ENCODE assay signal across 3 cellular contexts in the genomic region with DNA sequence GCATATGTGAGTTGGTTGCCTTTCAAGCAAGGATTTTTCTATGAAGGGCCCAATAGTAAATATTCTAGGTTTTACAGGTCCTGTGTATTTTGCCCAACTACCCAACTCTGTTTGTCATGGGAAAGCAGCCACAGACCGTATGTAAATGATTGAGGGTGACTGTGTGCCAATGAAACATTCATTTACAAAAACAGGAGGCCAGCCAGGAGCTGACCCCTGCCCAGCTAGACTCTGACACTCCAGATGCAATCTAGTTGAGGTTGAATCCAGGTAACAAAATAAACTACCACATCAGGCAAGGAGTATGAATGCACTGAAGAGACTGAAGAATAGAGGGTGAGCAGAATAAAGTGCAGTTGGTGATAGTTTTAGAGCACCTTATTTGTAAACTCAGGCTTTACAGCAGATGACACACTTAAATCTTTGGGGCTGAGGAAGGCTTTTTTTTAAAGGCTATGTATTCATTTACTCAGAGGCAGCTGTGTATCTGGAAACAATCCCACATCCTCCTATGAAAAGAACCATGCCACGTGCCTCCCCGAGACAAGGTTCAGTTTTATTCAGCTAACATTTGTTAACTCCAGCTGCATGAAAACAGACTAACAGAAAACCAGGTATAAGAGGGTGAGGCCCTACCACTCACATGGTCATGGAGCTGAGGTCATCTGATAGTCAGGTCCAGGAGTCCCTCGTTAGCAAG.
TF ChIP-seq lines count a peak whose summit lies in the region.

No MANE protein-coding gene starts in this region.

TF ChIP-seq in IMR-90, 13 proteins besides CTCF, POLR2A, EP300 and RAD21:
- TF ChIP-seq CHD1 (IDR thresholded peaks at IDR 0.05; ENCODE audit: low read depth, low read length) (no peak), MAFK (IDR thresholded peaks at IDR 0.05; ENCODE audit: low read depth, low read length) (no peak)

TF ChIP-seq in endothelial cell of umbilical vein, 7 proteins besides CTCF, POLR2A, EP300 and RAD21:
- no peak for TF ChIP-seq JUN (IDR thresholded peaks at IDR 0.05; ENCODE audit: borderline replicate concordance, insufficient read depth, insufficient read length, low read depth)
- TF ChIP-seq EZH2 (IDR thresholded peaks at IDR 0.05; ENCODE audit: borderline replicate concordance, low read depth, low read length, severe bottlenecking), result no peak
- TF ChIP-seq MYC (IDR thresholded peaks at IDR 0.05; ENCODE audit: low read depth, low read length), result no peak
- no peak for TF ChIP-seq GATA2 (IDR thresholded peaks at IDR 0.05; ENCODE audit: insufficient read depth, insufficient read length, low read depth, low read length)
- TF ChIP-seq POLR2AphosphoS5 (IDR thresholded peaks at IDR 0.05; ENCODE audit: insufficient read depth, low read depth, low read length), result no peak
- TF ChIP-seq, protein P1, sequence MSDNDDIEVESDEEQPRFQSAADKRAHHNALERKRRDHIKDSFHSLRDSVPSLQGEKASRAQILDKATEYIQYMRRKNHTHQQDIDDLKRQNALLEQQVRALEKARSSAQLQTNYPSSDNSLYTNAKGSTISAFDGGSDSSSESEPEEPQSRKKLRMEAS (IDR thresholded peaks at IDR 0.05; ENCODE audit: insufficient read depth, insufficient read length), result no peak
- TF ChIP-seq FOS (IDR thresholded peaks at IDR 0.05; ENCODE audit: borderline replicate concordance, insufficient read depth, low read length), result no peak

TF ChIP-seq in GM23338, 12 proteins besides CTCF, POLR2A, EP300 and RAD21:
- TF ChIP-seq ZNF331 (CRISPR knock-in tag; IDR thresholded peaks at IDR 0.05; ENCODE audit: low read depth) (no peak), EZH2 (IDR thresholded peaks at IDR 0.05; ENCODE audit: low read depth, unreplicated experiment) (no peak), ZNF114 (CRISPR knock-in tag; IDR thresholded peaks at IDR 0.05) (no peak)
- TF ChIP-seq, protein P2, sequence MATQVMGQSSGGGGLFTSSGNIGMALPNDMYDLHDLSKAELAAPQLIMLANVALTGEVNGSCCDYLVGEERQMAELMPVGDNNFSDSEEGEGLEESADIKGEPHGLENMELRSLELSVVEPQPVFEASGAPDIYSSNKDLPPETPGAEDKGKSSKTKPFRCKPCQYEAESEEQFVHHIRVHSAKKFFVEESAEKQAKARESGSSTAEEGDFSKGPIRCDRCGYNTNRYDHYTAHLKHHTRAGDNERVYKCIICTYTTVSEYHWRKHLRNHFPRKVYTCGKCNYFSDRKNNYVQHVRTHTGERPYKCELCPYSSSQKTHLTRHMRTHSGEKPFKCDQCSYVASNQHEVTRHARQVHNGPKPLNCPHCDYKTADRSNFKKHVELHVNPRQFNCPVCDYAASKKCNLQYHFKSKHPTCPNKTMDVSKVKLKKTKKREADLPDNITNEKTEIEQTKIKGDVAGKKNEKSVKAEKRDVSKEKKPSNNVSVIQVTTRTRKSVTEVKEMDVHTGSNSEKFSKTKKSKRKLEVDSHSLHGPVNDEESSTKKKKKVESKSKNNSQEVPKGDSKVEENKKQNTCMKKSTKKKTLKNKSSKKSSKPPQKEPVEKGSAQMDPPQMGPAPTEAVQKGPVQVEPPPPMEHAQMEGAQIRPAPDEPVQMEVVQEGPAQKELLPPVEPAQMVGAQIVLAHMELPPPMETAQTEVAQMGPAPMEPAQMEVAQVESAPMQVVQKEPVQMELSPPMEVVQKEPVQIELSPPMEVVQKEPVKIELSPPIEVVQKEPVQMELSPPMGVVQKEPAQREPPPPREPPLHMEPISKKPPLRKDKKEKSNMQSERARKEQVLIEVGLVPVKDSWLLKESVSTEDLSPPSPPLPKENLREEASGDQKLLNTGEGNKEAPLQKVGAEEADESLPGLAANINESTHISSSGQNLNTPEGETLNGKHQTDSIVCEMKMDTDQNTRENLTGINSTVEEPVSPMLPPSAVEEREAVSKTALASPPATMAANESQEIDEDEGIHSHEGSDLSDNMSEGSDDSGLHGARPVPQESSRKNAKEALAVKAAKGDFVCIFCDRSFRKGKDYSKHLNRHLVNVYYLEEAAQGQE (IDR thresholded peaks at IDR 0.05; ENCODE audit: unreplicated experiment), result no peak
